In genomic region chr7:39624935-39625694, GRCh38 we compare ENCODE assay signal across 7 cellular contexts. TPM values are rescaled to one million over a fixed set of nuclear protein-coding genes. Genes with fewer than 3 reads are reported as not detected.
DNase-seq lines count a peak whose midpoint lies in the region; ATAC-seq and TF ChIP-seq lines count a peak whose summit lies in the region.

No MANE protein-coding gene starts in this region.

- no peaks in the 10 kb centered on the region for H3K9me3 Mint-ChIP-seq in endodermal cell
- H3K9me3 Mint-ChIP-seq in osteocyte (ENCODE audit: unreplicated experiment): no peaks in the 10 kb centered on the region

- no peak overlapping the region for H2AFZ ChIP-seq in PC-9

- POLR2A ChIA-PET in PC-9 (lab: Charles Lee; ENCODE audit: unreplicated experiment): interaction anchor here (0.5 to 1.0 kb wide), 4 partner anchors 11 to 1307 kb away, joined by 3 to 4 read pairs (median 3); no protein-coding TSS in a partner anchor

- no peak for ATAC-seq in HG03469 (IDR thresholded peaks at IDR 0.05; ENCODE audit: unreplicated experiment)

- H3K4me2 ChIP-seq in PC-9: peak overlapping the region; percentile 78

- no peak for DNase-seq in GM12865 (ENCODE audit: low read depth)
- no peak for DNase-seq in PC-9
- no peak for DNase-seq in endodermal cell
- no peak for DNase-seq in osteocyte (ENCODE audit: extremely low spot score, unreplicated experiment)
- no peak for DNase-seq in NCI-H1092 (lab: John Stamatoyannopoulos, UW)
- no peak for DNase-seq in ecto neural progenitor cell (ENCODE audit: low spot score)

- H3F3A ChIP-seq in PC-9 (ENCODE audit: insufficient read depth, low read depth): peaks cover 15% of the 10 kb centered on the region; the same call in 1 of the 2 replicates

- H3K4me3 Mint-ChIP-seq in endodermal cell (peak overlapping the region; percentile 80), osteocyte (ENCODE audit: unreplicated experiment) (peak overlapping the region; percentile 96)

- H3K27me3 ChIP-seq in PC-9 (ENCODE audit: insufficient read depth, low read depth) (no peaks in the 10 kb centered on the region), endodermal cell (ENCODE audit: control insufficient read depth, insufficient read depth, low read length, poor library complexity, severe bottlenecking) (no peaks in the 10 kb centered on the region)

- peak overlapping the region; percentile 87 for H3K9ac ChIP-seq in endodermal cell (ENCODE audit: extremely low read depth, low read length, poor library complexity, severe bottlenecking)

- BruUV-seq in PC-9 (replicated peaks; lab: Mats Ljungman, UMichigan): no TSS peak

- TF ChIP-seq CTCF in GM12865 (IDR thresholded peaks at IDR 0.05; ENCODE audit: insufficient read depth, low read depth, low read length, missing control alignments) (no peak), PC-9 (conservative IDR thresholded peaks at IDR 0.05) (no peak), endodermal cell (conservative IDR thresholded peaks at IDR 0.05) (no peak), osteocyte (IDR thresholded peaks at IDR 0.05) (no peak)

- H3K4me3 ChIP-seq in GM12865 (ENCODE audit: low read depth, low read length): peak overlapping the region; percentile 67
- H3K4me3 ChIP-seq in PC-9: peak overlapping the region; percentile 75
- peak overlapping the region; percentile 92 for H3K4me3 ChIP-seq in endodermal cell (ENCODE audit: low read length)

- H3K36me3 ChIP-seq in PC-9 (ENCODE audit: low read depth) (no peaks in the 10 kb centered on the region; the same call in 1 of the 2 replicates), endodermal cell (ENCODE audit: control insufficient read depth, insufficient read depth, low read length) (peaks cover 1% of the 10 kb centered on the region)

- 78 to 80% methylated on average over 1 to 5 of the region's 5 CpGs for WGBS in endodermal cell (ENCODE audit: insufficient coverage in 1 of 2, insufficient read length in 1 of 2), 2 experiments

- no peaks in the 10 kb centered on the region for H3K27me3 Mint-ChIP-seq in endodermal cell (ENCODE audit: insufficient read depth)
- no peaks in the 10 kb centered on the region for H3K27me3 Mint-ChIP-seq in osteocyte (ENCODE audit: unreplicated experiment)

- peaks cover 6% of the 10 kb centered on the region for H3K36me3 Mint-ChIP-seq in endodermal cell (ENCODE audit: low read depth)
- peaks cover 7% of the 10 kb centered on the region for H3K36me3 Mint-ChIP-seq in osteocyte (ENCODE audit: unreplicated experiment)

- intact Hi-C loops in PC-9 (cut with micrococcal nuclease; ENCODE audit: unreplicated experiment): loop anchor here (1.0 kb wide), 1 partner anchor 121 kb away; no protein-coding TSS in a partner anchor

- H3K27ac Mint-ChIP-seq in endodermal cell (no peak overlapping the region), osteocyte (ENCODE audit: unreplicated experiment) (peak overlapping the region; percentile 15)

- no peaks in the 10 kb centered on the region for H3K9me3 ChIP-seq in PC-9 (ENCODE audit: insufficient read depth, low read depth)
- H3K9me3 ChIP-seq in endodermal cell (ENCODE audit: control insufficient read depth, low read length): no peaks in the 10 kb centered on the region

- H3K4me1 Mint-ChIP-seq in endodermal cell (peaks cover 42% of the 10 kb centered on the region), osteocyte (ENCODE audit: unreplicated experiment) (peaks cover 46% of the 10 kb centered on the region)

- H3K4me1 ChIP-seq in PC-9 (replicated peaks; ENCODE audit: insufficient read depth): peaks cover 42% of the 10 kb centered on the region
- peaks cover 6% of the 10 kb centered on the region for H3K4me1 ChIP-seq in endodermal cell (ENCODE audit: control insufficient read depth, insufficient read depth, low read length)

- peaks cover 5% of the 10 kb centered on the region; the same call in 1 of the 2 replicates for H3K9me2 ChIP-seq in PC-9 (ENCODE audit: insufficient read depth)

- CTCF ChIA-PET in PC-9 (lab: Charles Lee): interaction anchor here (1.0 to 1.4 kb wide), 3 partner anchors 42 to 124 kb away, joined by 3 to 5 read pairs (median 4); no protein-coding TSS in a partner anchor

- H3K79me2 ChIP-seq in PC-9 (ENCODE audit: low read depth): peaks cover 78% of the 10 kb centered on the region

- H4K20me1 ChIP-seq in PC-9 (ENCODE audit: insufficient read depth): peaks cover 26% of the 10 kb centered on the region

- H3K27ac ChIP-seq in PC-9 (peak overlapping the region; percentile 87; the same call in 1 of the 2 replicates), endodermal cell (ENCODE audit: low read depth, low read length) (no peak overlapping the region)

RNA-seq across cellular contexts. Expression of gene RALA, which starts 1.7 kb away (rescaled TPM):
- 34.3 and 36.8 TPM in 2 replicates for total RNA-seq in PC-9 (2021)
- total RNA-seq in endodermal cell: 10 to 100 TPM; 43.9 to 46.4 TPM
- 46.2 TPM for polyA plus RNA-seq in endodermal cell (2013, experiment 1 of 2)
- polyA plus RNA-seq in endodermal cell (2013, experiment 2 of 2): 44.1 TPM
- 30.5 and 34.3 TPM in 2 replicates for total RNA-seq in osteocyte

RNA-seq across cellular contexts. Expression of gene YAE1, which starts 58.9 kb away (rescaled TPM):
- total RNA-seq in PC-9 (2021): 22.3 and 23.1 TPM in 2 replicates
- 10 to 100 TPM; 20.9 to 30.0 TPM for total RNA-seq in endodermal cell
- polyA plus RNA-seq in endodermal cell (2013, experiment 1 of 2): 38.3 TPM
- 33.2 TPM for polyA plus RNA-seq in endodermal cell (2013, experiment 2 of 2)
- 19.1 and 19.3 TPM in 2 replicates for total RNA-seq in osteocyte
